ENCODE assay signal across 26 cellular contexts in genomic region chr11:108781921-108782320, GRCh38.
"Had no signal": no experiment of that assay in that cellular context is flagged by ENCODE, and none has a peak within 500 bp of the region (broad histone marks: within the 10 kb centered on the region; RNA-seq: fewer than 3 reads in every experiment).

No MANE protein-coding gene starts in this region.

- H3K4me3 Mint-ChIP-seq: naive thymus-derived CD4-positive, alpha-beta T cell; neural progenitor cell; stimulated activated naive B cell treated with anti-CD40 and anti-IgM and Interleukin-4, amounts not matched to agents 10 μg/mL and 1 μg/mL and 100 μg/mL, for 72 hours had no signal

- ATAC-seq: left cardiac atrium; left lung; lower lobe of right lung; mucosa of descending colon; naive thymus-derived CD4-positive, alpha-beta T cell; right cardiac atrium; sciatic nerve; stimulated activated naive B cell treated with anti-CD40 and anti-IgM and Interleukin-4, amounts not matched to agents 10 μg/mL and 1 μg/mL and 100 μg/mL, for 72 hours; stimulated activated naive CD8-positive, alpha-beta T cell treated with anti-CD3 and anti-CD28 coated beads, Interleukin-15, Interleukin-2, amounts not matched to agents 100 U/mL and 50 U/mL, for 24 hours had no signal

- DNase-seq: hippocampal formation; kidney glomerular epithelial cell; left cardiac atrium; left lung; lower lobe of right lung; mammary epithelial cell; mesenchymal stem cell; midbrain; mucosa of descending colon; naive thymus-derived CD4-positive, alpha-beta T cell; occipital lobe; retina; right cardiac atrium; stimulated activated CD4-positive, alpha-beta T cell treated with anti-CD3 and anti-CD28 coated beads, Interleukin-12 subunit alpha, Interleukin-12 subunit beta, amount 100 ng/mL, for 4 hours; stimulated activated CD4-positive, alpha-beta T cell treated with anti-CD3 and anti-CD28 coated beads, Interleukin-15, amount 100 ng/mL, for 24 hours; stimulated activated CD4-positive, alpha-beta T cell treated with anti-CD3 and anti-CD28 coated beads, Interleukin-2, amount 100 ng/mL, for 24 hours; stimulated activated CD4-positive, alpha-beta T cell treated with anti-CD3 and anti-CD28 coated beads, Interleukin-4, amount 100 ng/mL, for 1 hour; stimulated activated naive B cell treated with anti-CD40 and anti-IgM and Interleukin-4, amounts not matched to agents 10 μg/mL and 1 μg/mL and 100 μg/mL, for 72 hours; stimulated activated naive CD8-positive, alpha-beta T cell treated with anti-CD3 and anti-CD28 coated beads, Interleukin-15, Interleukin-2, amounts not matched to agents 100 U/mL and 50 U/mL, for 24 hours; stomach; testis; thyroid gland; transverse colon; upper lobe of left lung had no signal

- H3K27me3 Mint-ChIP-seq: naive thymus-derived CD4-positive, alpha-beta T cell; stimulated activated naive B cell treated with anti-CD40 and anti-IgM and Interleukin-4, amounts not matched to agents 10 μg/mL and 1 μg/mL and 100 μg/mL, for 72 hours had no signal

- H3K27ac Mint-ChIP-seq: naive thymus-derived CD4-positive, alpha-beta T cell; neural progenitor cell; stimulated activated naive B cell treated with anti-CD40 and anti-IgM and Interleukin-4, amounts not matched to agents 10 μg/mL and 1 μg/mL and 100 μg/mL, for 72 hours had no signal
